Comparison of ENCODE assay signal across 30 cellular contexts in genomic region chrX:109934935-109935334, GRCh38.
DNase-seq lines count a peak whose midpoint lies in the region; ATAC-seq and TF ChIP-seq lines count a peak whose summit lies in the region.
"Had no signal": no experiment of that assay in that cellular context is flagged by ENCODE, and none has a peak within 500 bp of the region (broad histone marks: within the 10 kb centered on the region; RNA-seq: fewer than 3 reads in every experiment).

No MANE protein-coding gene starts in this region.

- H3K36me3 Mint-ChIP-seq in natural killer cell treated with Interleukin-12 subunit alpha and Interleukin-12 subunit beta and Interleukin-15 and Interleukin-18, amount 100 ng/mL, for 72 hours = no peaks in the 10 kb centered on the region
- H3K36me3 Mint-ChIP-seq: CD14-positive monocyte, type B pancreatic cell had no signal

- no peak overlapping the region for H3K9ac ChIP-seq in subcutaneous abdominal adipose tissue (ENCODE audit: low read length in 5 of 5)
- H3K9ac ChIP-seq: parathyroid adenoma had no signal

- no peak overlapping the region for H3K27ac Mint-ChIP-seq in natural killer cell treated with Interleukin-12 subunit alpha and Interleukin-12 subunit beta and Interleukin-15 and Interleukin-18, amount 100 ng/mL, for 72 hours
- H3K27ac Mint-ChIP-seq: activated CD4-positive, alpha-beta T cell treated with anti-CD3 and anti-CD28 coated beads for 36 hours; activated CD8-positive, alpha-beta T cell treated with anti-CD3 and anti-CD28 coated beads, Interleukin-2, amount 10 ng/mL, durations not matched to agents 7 days and 5 days; activated naive CD4-positive, alpha-beta T cell treated with anti-CD3 and anti-CD28 coated beads for 36 hours; CD14-positive monocyte; type B pancreatic cell had no signal

- TF ChIP-seq POLR2A in body of pancreas (IDR thresholded peaks at IDR 0.05) = no peak

- H3K36me3 ChIP-seq in brain microvascular endothelial cell (replicated peaks) = no peaks in the 10 kb centered on the region
- H3K36me3 ChIP-seq in subcutaneous abdominal adipose tissue (ENCODE audit: control insufficient read depth in 5 of 5, insufficient read depth in 5 of 5, low read length in 5 of 5) = no peaks in the 10 kb centered on the region
- H3K36me3 ChIP-seq in body of pancreas (replicated peaks in 1 of 2; ENCODE audit: insufficient read depth in 1 of 2, low read depth in 2 of 2) = no peaks in the 10 kb centered on the region
- H3K36me3 ChIP-seq: gastrocnemius medialis, SJCRH30 had no signal

- H3K9me3 ChIP-seq in subcutaneous abdominal adipose tissue (ENCODE audit: control insufficient read depth in 5 of 5, low read length in 5 of 5) = peaks cover 0 to under 1% (median 0%) of the 10 kb centered on the region in 5 donors
- H3K9me3 ChIP-seq in body of pancreas = no peaks in the 10 kb centered on the region
- H3K9me3 ChIP-seq: gastrocnemius medialis, SJCRH30 had no signal

- no peak for DNase-seq in Right ventricle myocardium inferior (ENCODE audit: missing footprints)
- DNase-seq in cardiac septum (ENCODE audit: low spot score) = no peak
- DNase-seq in brain microvascular endothelial cell = peak; percentile 34
- DNase-seq in left ventricle myocardium superior = no peak
- DNase-seq in hypothalamus (lab: John Stamatoyannopoulos, UW) = no peak
- DNase-seq in natural killer cell treated with Interleukin-12 subunit alpha and Interleukin-12 subunit beta and Interleukin-15 and Interleukin-18, amount 100 ng/mL, for 72 hours (ENCODE audit: low spot score) = no peak
- DNase-seq in body of pancreas = no peak
- DNase-seq: activated CD4-positive, alpha-beta T cell treated with anti-CD3 and anti-CD28 coated beads for 36 hours; activated CD8-positive, alpha-beta T cell treated with anti-CD3 and anti-CD28 coated beads, Interleukin-2, amount 10 ng/mL, durations not matched to agents 7 days and 5 days; activated naive CD4-positive, alpha-beta T cell treated with anti-CD3 and anti-CD28 coated beads for 36 hours; amygdala; Calu3; central memory CD4-positive, alpha-beta T cell; DMS79; erythroblast; gastrocnemius medialis; GDM1; Karpas-422; NCI-H1436; NCI-H226; NCI-H526 treated with DMSO at 0.1 percent for 48 hours; retina; SJCRH30; stimulated activated CD4-positive, alpha-beta T cell treated with anti-CD3 and anti-CD28 coated beads, Interleukin-4, amount 100 ng/mL, for 1 hour; SW 1271 had no signal

- H3K4me3 ChIP-seq in brain microvascular endothelial cell (ENCODE audit: low read depth, low read length) (no peak overlapping the region), subcutaneous abdominal adipose tissue (ENCODE audit: low read depth in 1 of 5, low read length in 5 of 5) (no peak overlapping the region), body of pancreas (no peak overlapping the region)
- H3K4me3 ChIP-seq: gastrocnemius medialis, SJCRH30 had no signal

- H3K27me3 Mint-ChIP-seq in natural killer cell treated with Interleukin-12 subunit alpha and Interleukin-12 subunit beta and Interleukin-15 and Interleukin-18, amount 100 ng/mL, for 72 hours = peaks cover 0 to 7% of the 10 kb centered on the region in 2 donors

- H3K27me3 ChIP-seq in brain microvascular endothelial cell (replicated peaks) (no peaks in the 10 kb centered on the region), subcutaneous abdominal adipose tissue (ENCODE audit: control insufficient read depth in 5 of 5, insufficient read depth in 4 of 5, low read length in 5 of 5) (peaks cover 0 to 18% (median 0%) of the 10 kb centered on the region in 5 donors), body of pancreas (no peaks in the 10 kb centered on the region)
- H3K27me3 ChIP-seq: gastrocnemius medialis, SJCRH30 had no signal

- H3K4me1 ChIP-seq in subcutaneous abdominal adipose tissue (ENCODE audit: control insufficient read depth in 5 of 5, insufficient read depth in 5 of 5, low read length in 5 of 5) (peaks cover 0 to 15% (median 0%) of the 10 kb centered on the region in 5 donors), body of pancreas (no peaks in the 10 kb centered on the region)
- H3K4me1 ChIP-seq: gastrocnemius medialis, parathyroid adenoma, SJCRH30 had no signal

- H3K27ac ChIP-seq in brain microvascular endothelial cell (no peak overlapping the region), subcutaneous abdominal adipose tissue (ENCODE audit: low read depth, low read length) (peak overlapping the region; percentile 39), body of pancreas (no peak overlapping the region)
- H3K27ac ChIP-seq: gastrocnemius medialis, parathyroid adenoma, SJCRH30 had no signal

- peaks cover 3 to 10% of the 10 kb centered on the region in 2 donors for H3K4me1 Mint-ChIP-seq in natural killer cell treated with Interleukin-12 subunit alpha and Interleukin-12 subunit beta and Interleukin-15 and Interleukin-18, amount 100 ng/mL, for 72 hours (ENCODE audit: low read depth in 2 of 2)
- H3K4me1 Mint-ChIP-seq: activated CD4-positive, alpha-beta T cell treated with anti-CD3 and anti-CD28 coated beads for 36 hours; CD14-positive monocyte; neural crest cell had no signal

- intact Hi-C loops in Right ventricle myocardium inferior (cut with DNase I) = no loop called here
- intact Hi-C loops in cardiac septum (cut with DNase I) = no loop called here
- intact Hi-C loops in left ventricle myocardium superior (cut with micrococcal nuclease) = no loop called here
- intact Hi-C loops in body of pancreas (cut with DNase I) = no loop called here

- ATAC-seq in Right ventricle myocardium inferior (peak; percentile 57), left ventricle myocardium superior (peak; percentile 74), body of pancreas (no peak)
- no peak for ATAC-seq in natural killer cell treated with Interleukin-12 subunit alpha and Interleukin-12 subunit beta and Interleukin-15 and Interleukin-18, amount 100 ng/mL, for 72 hours
- ATAC-seq: activated CD4-positive, alpha-beta T cell treated with anti-CD3 and anti-CD28 coated beads for 36 hours; activated CD8-positive, alpha-beta T cell treated with anti-CD3 and anti-CD28 coated beads, Interleukin-2, amount 10 ng/mL, durations not matched to agents 7 days and 5 days; gastrocnemius medialis had no signal

- no peak overlapping the region for H3K4me3 Mint-ChIP-seq in natural killer cell treated with Interleukin-12 subunit alpha and Interleukin-12 subunit beta and Interleukin-15 and Interleukin-18, amount 100 ng/mL, for 72 hours
- H3K4me3 Mint-ChIP-seq: activated CD4-positive, alpha-beta T cell treated with anti-CD3 and anti-CD28 coated beads for 36 hours; activated CD8-positive, alpha-beta T cell treated with anti-CD3 and anti-CD28 coated beads, Interleukin-2, amount 10 ng/mL, durations not matched to agents 7 days and 5 days; activated naive CD4-positive, alpha-beta T cell treated with anti-CD3 and anti-CD28 coated beads for 36 hours; CD14-positive monocyte; neural crest cell; type B pancreatic cell had no signal

- TF ChIP-seq CTCF in brain microvascular endothelial cell (IDR thresholded peaks at IDR 0.05; ENCODE audit: low read depth, low read length, missing control alignments) (no peak), body of pancreas (IDR thresholded peaks at IDR 0.05) (no peak)

- in situ Hi-C loops in brain microvascular endothelial cell (cut with HindIII; ENCODE audit: low pct_ligation_motif_present, low sequenced_read_pairs) = no loop called here

- 61 to 71% methylated on average over 5 of the region's 5 CpGs for WGBS in body of pancreas, 2 donors

- H3K9me3 Mint-ChIP-seq in natural killer cell treated with Interleukin-12 subunit alpha and Interleukin-12 subunit beta and Interleukin-15 and Interleukin-18, amount 100 ng/mL, for 72 hours = no peaks in the 10 kb centered on the region
- H3K9me3 Mint-ChIP-seq: activated naive CD4-positive, alpha-beta T cell treated with anti-CD3 and anti-CD28 coated beads for 36 hours had no signal

Comparison
In these comparisons a context has a peak if more than half of its experiments do, and no peak if none do; other contexts are left out.
1. ATAC-seq: peak in Right ventricle myocardium inferior (single experiment) and left ventricle myocardium superior (single experiment); none in natural killer cell treated with Interleukin-12 subunit alpha and Interleukin-12 subunit beta and Interleukin-15 and Interleukin-18, amount 100 ng/mL, for 72 hours (0 of 2) and body of pancreas (single experiment).